Comparison of ENCODE assay signal across 28 cellular contexts in genomic region chr2:216211614-216212013, GRCh38.
DNase-seq lines count a peak whose midpoint lies in the region; ATAC-seq and TF ChIP-seq lines count a peak whose summit lies in the region.
"Had no signal": no experiment of that assay in that cellular context is flagged by ENCODE, and none has a peak within 500 bp of the region (broad histone marks: within the 10 kb centered on the region; RNA-seq: fewer than 3 reads in every experiment).

No MANE protein-coding gene starts in this region.

- peak overlapping the region in 5 of 7 donors; percentile 2 to 91 (median 43) for H3K27ac Mint-ChIP-seq in CD4-positive, alpha-beta memory T cell
- peak overlapping the region; percentile 15 to 87 (median 72) for H3K27ac Mint-ChIP-seq in brain
- H3K27ac Mint-ChIP-seq in natural killer cell, result peak overlapping the region; percentile 51 to 58
- H3K27ac Mint-ChIP-seq: stimulated activated naive CD8-positive, alpha-beta T cell treated with anti-CD3 and anti-CD28 coated beads, Interleukin-15, Interleukin-2, amounts not matched to agents 100 ng/mL and 50 ng/mL, for 24 hours had no signal

- ATAC-seq in natural killer cell, result no peak
- ATAC-seq in upper lobe of left lung (ENCODE audit: low FRiP score in 2 of 2), result no peak
- ATAC-seq: heart right ventricle, right lobe of liver had no signal

- H3K27ac ChIP-seq in CD4-positive, alpha-beta memory T cell (ENCODE audit: low read depth, low read length), result no peak overlapping the region
- peak overlapping the region; percentile 23 for H3K27ac ChIP-seq in HUES48 (ENCODE audit: low read depth, low read length)
- H3K27ac ChIP-seq in upper lobe of left lung, result no peak overlapping the region
- no peak overlapping the region for H3K27ac ChIP-seq in uterus
- H3K27ac ChIP-seq: heart right ventricle, PC-9, right lobe of liver, thyroid gland had no signal

- POLR2A ChIA-PET in CD4-positive, alpha-beta memory T cell (lab: Charles Lee; ENCODE audit: partially characterized antibody), result no interaction called here

- no peak for DNase-seq in CD4-positive, alpha-beta memory T cell
- DNase-seq in natural killer cell (no peak), upper lobe of left lung (no peak), NCI-H82 treated with DMSO at 0.1 percent for 48 hours (lab: John Stamatoyannopoulos, UW; ENCODE audit: unreplicated experiment) (no peak), islet precursor cell (no peak), uterus (no peak)
- DNase-seq: activated CD8-positive, alpha-beta memory T cell treated with anti-CD3 and anti-CD28 coated beads for 24 hours; activated naive CD4-positive, alpha-beta T cell; activated T-cell treated with anti-CD3 and anti-CD28 coated beads, Interleukin-2, amount 50 U/mL, for 1 hour; aorta; erythroblast; heart right ventricle; NCI-H1105; NCI-H2107; NCI-H446 treated with DMSO at 0.1 percent for 48 hours; posterior cingulate gyrus; right lobe of liver; SIG-M5; stimulated activated CD4-positive, alpha-beta T cell treated with anti-CD3 and anti-CD28 coated beads, Interleukin-4, amount 100 ng/mL, for 4 hours; thyroid gland had no signal

- no peak for TF ChIP-seq EP300 in upper lobe of left lung (IDR thresholded peaks at IDR 0.05)

- peaks cover 6% of the 10 kb centered on the region for H3K36me3 ChIP-seq in CD4-positive, alpha-beta memory T cell (ENCODE audit: insufficient read depth, low read length)
- H3K36me3 ChIP-seq in HUES48 (ENCODE audit: control insufficient read depth, insufficient read depth, low read length) (peaks cover 40% of the 10 kb centered on the region), upper lobe of left lung (peaks cover 10 to 30% (median 23%) of the 10 kb centered on the region in 4 donors), uterus (no peaks in the 10 kb centered on the region)

- CTCF ChIA-PET in CD4-positive, alpha-beta memory T cell (lab: Charles Lee; ENCODE audit: partially characterized antibody), result interaction anchor here (0.5 to 1.1 kb wide), 3 partner anchors 192 to 1387 kb away, joined by 3 read pairs; no protein-coding TSS in a partner anchor

- H3K27me3 ChIP-seq in CD4-positive, alpha-beta memory T cell (ENCODE audit: insufficient read depth, low read length), result no peaks in the 10 kb centered on the region
- H3K27me3 ChIP-seq in HUES48 (ENCODE audit: control insufficient read depth, insufficient read depth, low read length) (no peaks in the 10 kb centered on the region), upper lobe of left lung (no peaks in the 10 kb centered on the region), uterus (no peaks in the 10 kb centered on the region)
- H3K27me3 ChIP-seq: BLaER1 treated with 17β-estradiol and CSF1 and Interleukin-3, amounts not matched to agents 10 nM and 100 nM; heart right ventricle; right lobe of liver; thyroid gland had no signal

- no peaks in the 10 kb centered on the region for H3K4me1 ChIP-seq in CD4-positive, alpha-beta memory T cell (ENCODE audit: insufficient read depth, low read length)
- H3K4me1 ChIP-seq in HUES48 (ENCODE audit: control insufficient read depth, insufficient read depth, low read length) (0 out of 2 replicates have a peak, but pooled peaks cover 6% of the 10 kb centered on the region), upper lobe of left lung (peaks cover 2 to 8% (median 4%) of the 10 kb centered on the region in 4 donors), uterus (no peaks in the 10 kb centered on the region)
- H3K4me1 ChIP-seq: right lobe of liver had no signal

- H3K4me3 ChIP-seq in CD4-positive, alpha-beta memory T cell (ENCODE audit: low read length in 2 of 2), result no peak overlapping the region
- H3K4me3 ChIP-seq in HUES48 (ENCODE audit: low read depth, low read length) (no peak overlapping the region), upper lobe of left lung (no peak overlapping the region), uterus (no peak overlapping the region)
- H3K4me3 ChIP-seq: BLaER1 treated with 17β-estradiol and CSF1 and Interleukin-3, amounts not matched to agents 10 nM and 100 nM; heart right ventricle; PC-9; right lobe of liver; thyroid gland had no signal

- no peaks in the 10 kb centered on the region for H3K9me3 ChIP-seq in CD4-positive, alpha-beta memory T cell (ENCODE audit: control insufficient read depth in 1 of 2, low read length in 2 of 2)
- H3K9me3 ChIP-seq in HUES48 (ENCODE audit: control insufficient read depth, insufficient read depth, low read length) (no peaks in the 10 kb centered on the region), upper lobe of left lung (no peaks in the 10 kb centered on the region), uterus (no peaks in the 10 kb centered on the region)
- H3K9me3 ChIP-seq: BLaER1 treated with 17β-estradiol and CSF1 and Interleukin-3, amounts not matched to agents 10 nM and 100 nM; heart right ventricle; right lobe of liver; thyroid gland had no signal

- H3K4me3 Mint-ChIP-seq in CD4-positive, alpha-beta memory T cell, result no peak overlapping the region
- no peak overlapping the region for H3K4me3 Mint-ChIP-seq in brain
- H3K4me3 Mint-ChIP-seq in natural killer cell, result no peak overlapping the region
- H3K4me3 Mint-ChIP-seq: central memory CD8-positive, alpha-beta T cell; mesothelial cell of epicardium; stimulated activated naive CD8-positive, alpha-beta T cell treated with anti-CD3 and anti-CD28 coated beads, Interleukin-15, Interleukin-2, amounts not matched to agents 100 ng/mL and 50 ng/mL, for 24 hours had no signal

- peaks cover 9 to 24% (median 17%) of the 10 kb centered on the region in 4 donors for H3K4me1 Mint-ChIP-seq in CD4-positive, alpha-beta memory T cell
- H3K4me1 Mint-ChIP-seq in brain (peaks cover 24% of the 10 kb centered on the region), natural killer cell (peaks cover 0 to 7% of the 10 kb centered on the region in 2 donors)

- TF ChIP-seq POLR2A in upper lobe of left lung (IDR thresholded peaks at IDR 0.05) (no peak), uterus (IDR thresholded peaks at IDR 0.05) (no peak)

- no peak for TF ChIP-seq CTCF in brain (conservative IDR thresholded peaks at IDR 0.05)
- TF ChIP-seq CTCF in natural killer cell (IDR thresholded peaks at IDR 0.05), result no peak
- TF ChIP-seq CTCF in upper lobe of left lung (IDR thresholded peaks at IDR 0.05), result no peak
- TF ChIP-seq CTCF in uterus (IDR thresholded peaks at IDR 0.05), result no peak

- H3K9ac ChIP-seq in HUES48 (ENCODE audit: low read depth, low read length), result no peak overlapping the region
- H3K9ac ChIP-seq: BLaER1 treated with 17β-estradiol and CSF1 and Interleukin-3, amounts not matched to agents 10 nM and 100 nM had no signal

- intact Hi-C loops in CD4-positive, alpha-beta memory T cell (cut with micrococcal nuclease), result no loop called here
- intact Hi-C loops in natural killer cell (cut with micrococcal nuclease) (no loop called here), uterus (cut with DNase I; ENCODE audit: low total_unique reads) (no loop called here)

- no peaks in the 10 kb centered on the region for H3K9me3 Mint-ChIP-seq in CD4-positive, alpha-beta memory T cell
- H3K9me3 Mint-ChIP-seq in brain, result no peaks in the 10 kb centered on the region
- no peaks in the 10 kb centered on the region for H3K9me3 Mint-ChIP-seq in natural killer cell
- H3K9me3 Mint-ChIP-seq: central memory CD8-positive, alpha-beta T cell; mesothelial cell of epicardium; neural crest cell; stimulated activated naive CD8-positive, alpha-beta T cell treated with anti-CD3 and anti-CD28 coated beads, Interleukin-15, Interleukin-2, amounts not matched to agents 100 ng/mL and 50 ng/mL, for 24 hours had no signal

- peaks cover 23 to 43% of the 10 kb centered on the region in 2 donors for H3K36me3 Mint-ChIP-seq in CD4-positive, alpha-beta memory T cell
- H3K36me3 Mint-ChIP-seq in brain, result peaks cover 20% of the 10 kb centered on the region
- peaks cover 2% of the 10 kb centered on the region for H3K36me3 Mint-ChIP-seq in natural killer cell

- H3K27me3 Mint-ChIP-seq in CD4-positive, alpha-beta memory T cell, result no peaks in the 10 kb centered on the region
- H3K27me3 Mint-ChIP-seq in brain, result no peaks in the 10 kb centered on the region
- no peaks in the 10 kb centered on the region for H3K27me3 Mint-ChIP-seq in natural killer cell (ENCODE audit: low read depth in 2 of 2)
- H3K27me3 Mint-ChIP-seq: central memory CD8-positive, alpha-beta T cell; stimulated activated naive CD8-positive, alpha-beta T cell treated with anti-CD3 and anti-CD28 coated beads, Interleukin-15, Interleukin-2, amounts not matched to agents 100 ng/mL and 50 ng/mL, for 24 hours had no signal
